14 cellular contexts compared by ENCODE assay signal in genomic region chr9:95071450-95071849, GRCh38.
DNase-seq lines count a peak whose midpoint lies in the region; ATAC-seq and TF ChIP-seq lines count a peak whose summit lies in the region.
"Had no signal": no experiment of that assay in that cellular context is flagged by ENCODE, and none has a peak within 500 bp of the region (broad histone marks: within the 10 kb centered on the region; RNA-seq: fewer than 3 reads in every experiment).

No MANE protein-coding gene starts in this region.

- intact Hi-C loops in ascending aorta (cut with DNase I) (no loop called here), psoas muscle (cut with DNase I) (no loop called here), testis (cut with DNase I; ENCODE audit: low total_unique reads) (no loop called here)

- H3K36me3 ChIP-seq in ascending aorta (peaks cover 12 to 43% of the 10 kb centered on the region in 2 donors), psoas muscle (ENCODE audit: insufficient read depth in 1 of 2, low read depth in 1 of 2) (peaks cover 0 to 7% of the 10 kb centered on the region in 2 donors), testis (ENCODE audit: low read depth, missing control alignments) (no peaks in the 10 kb centered on the region)

- H3K4me1 ChIP-seq in ascending aorta (peaks cover 30 to 93% of the 10 kb centered on the region in 2 donors), psoas muscle (peaks cover 90% of the 10 kb centered on the region), testis (peaks cover 2% of the 10 kb centered on the region)

- DNase-seq in ascending aorta (ENCODE audit: low spot score in 2 of 2) (no peak), psoas muscle (no peak), testis (peak; percentile 0), NCI-H526 treated with DMSO at 0.1 percent for 48 hours (lab: John Stamatoyannopoulos, UW) (no peak), SIG-M5 treated with dmso at 0.1 percent for 504 hours (lab: John Stamatoyannopoulos, UW; ENCODE audit: unreplicated experiment) (no peak)
- DNase-seq: Karpas-422, NCI-H2029, NCI-H2171 treated with DMSO at 0.1 percent for 48 hours, SHP77 had no signal

- peak overlapping the region; percentile 84 to 95 for H3K27ac ChIP-seq in ascending aorta
- peak overlapping the region; percentile 22 for H3K27ac ChIP-seq in cingulate gyrus (ENCODE audit: low read depth, low read length)
- H3K27ac ChIP-seq in psoas muscle = peak overlapping the region; percentile 93
- no peak overlapping the region for H3K27ac ChIP-seq in testis
- H3K27ac ChIP-seq: BLaER1 treated with 17β-estradiol and CSF1 and Interleukin-3, amounts not matched to agents 10 nM and 100 nM had no signal

- H3K27me3 ChIP-seq in ascending aorta = no peaks in the 10 kb centered on the region
- no peaks in the 10 kb centered on the region for H3K27me3 ChIP-seq in psoas muscle (ENCODE audit: insufficient read depth in 3 of 3, low read length in 2 of 3)
- no peaks in the 10 kb centered on the region for H3K27me3 ChIP-seq in testis
- H3K27me3 ChIP-seq: BLaER1 treated with 17β-estradiol and CSF1 and Interleukin-3, amounts not matched to agents 10 nM and 100 nM had no signal

- TF ChIP-seq POLR2A in testis (IDR thresholded peaks at IDR 0.05) = no peak

- ATAC-seq in psoas muscle = no peak
- no peak for ATAC-seq in GM19467 (IDR thresholded peaks at IDR 0.05; ENCODE audit: unreplicated experiment)
- ATAC-seq in GM18909 (IDR thresholded peaks at IDR 0.05; ENCODE audit: poor library complexity, unreplicated experiment) = no peak
- ATAC-seq: Panc1 had no signal

- WGBS in psoas muscle, 3 donors = 44 to 63% (median 45%) methylated on average over 5 of the region's 5 CpGs
- WGBS in testis, 2 donors = 91 to 98% methylated on average over 5 of the region's 5 CpGs

- H3K9me3 ChIP-seq in ascending aorta (no peaks in the 10 kb centered on the region), psoas muscle (no peaks in the 10 kb centered on the region), testis (no peaks in the 10 kb centered on the region)
- H3K9me3 ChIP-seq: BLaER1 treated with 17β-estradiol and CSF1 and Interleukin-3, amounts not matched to agents 10 nM and 100 nM had no signal

- TF ChIP-seq CTCF in ascending aorta (IDR thresholded peaks at IDR 0.05) (no peak), psoas muscle (IDR thresholded peaks at IDR 0.05) (no peak), testis (IDR thresholded peaks at IDR 0.05) (no peak)

- peak overlapping the region in 1 of 2 donors; percentile 6 for H3K4me3 ChIP-seq in ascending aorta
- H3K4me3 ChIP-seq in psoas muscle = no peak overlapping the region
- no peak overlapping the region for H3K4me3 ChIP-seq in testis
- H3K4me3 ChIP-seq: BLaER1 treated with 17β-estradiol and CSF1 and Interleukin-3, amounts not matched to agents 10 nM and 100 nM had no signal

Comparison
In these comparisons a context has a peak if more than half of its experiments do, and no peak if none do; other contexts are left out.
1. H3K27ac ChIP-seq: peak in ascending aorta (2 of 2), cingulate gyrus (single experiment) and psoas muscle (single experiment); none in testis (0 of 2).